19 cellular contexts compared by ENCODE assay signal in genomic region chr12:125222876-125223275, GRCh38. TPM values are rescaled to one million over a fixed set of nuclear protein-coding genes. Genes with fewer than 3 reads are reported as not detected.
"Had no signal": no experiment of that assay in that cellular context is flagged by ENCODE, and none has a peak within 500 bp of the region (broad histone marks: within the 10 kb centered on the region; RNA-seq: fewer than 3 reads in every experiment).

No MANE protein-coding gene starts in this region.

- H3K4me3 ChIP-seq: breast epithelium, esophagus muscularis mucosa, lung, spleen, suprapubic skin, upper lobe of left lung had no signal

- H3K4me3 Mint-ChIP-seq: activated CD8-positive, alpha-beta T cell treated with anti-CD3 and anti-CD28 coated beads, Interleukin-2, amount 10 ng/mL, durations not matched to agents 7 days and 5 days; naive thymus-derived CD4-positive, alpha-beta T cell had no signal

- ATAC-seq: activated CD8-positive, alpha-beta T cell treated with anti-CD3 and anti-CD28 coated beads, Interleukin-2, amount 10 ng/mL, durations not matched to agents 7 days and 5 days; left colon; naive thymus-derived CD4-positive, alpha-beta T cell; sciatic nerve had no signal

- H3K4me1 ChIP-seq: breast epithelium, esophagus muscularis mucosa, spleen, suprapubic skin, upper lobe of left lung had no signal

- H3K36me3 ChIP-seq: breast epithelium, esophagus muscularis mucosa, neutrophil, spleen, suprapubic skin, upper lobe of left lung had no signal

- H3K27ac Mint-ChIP-seq: activated CD8-positive, alpha-beta T cell treated with anti-CD3 and anti-CD28 coated beads, Interleukin-2, amount 10 ng/mL, durations not matched to agents 7 days and 5 days; naive thymus-derived CD4-positive, alpha-beta T cell had no signal

- H3K36me3 Mint-ChIP-seq: naive thymus-derived CD4-positive, alpha-beta T cell had no signal

- DNase-seq: activated CD4-positive, alpha-beta T cell treated with anti-CD3 and anti-CD28 coated beads for 48 hours; activated CD8-positive, alpha-beta memory T cell treated with anti-CD3 and anti-CD28 coated beads, Interleukin-2, amount 50 U/mL, for 48 hours; activated CD8-positive, alpha-beta T cell treated with anti-CD3 and anti-CD28 coated beads, Interleukin-2, amount 10 ng/mL, durations not matched to agents 7 days and 5 days; activated naive CD4-positive, alpha-beta T cell; aorta; foreskin fibroblast; left colon; naive thymus-derived CD4-positive, alpha-beta T cell; posterior cingulate gyrus; spleen; stimulated activated CD4-positive, alpha-beta T cell treated with anti-CD3 and anti-CD28 coated beads, Interleukin-1b, Interleukin-23, amount 100 ng/mL, for 48 hours; stimulated activated naive CD4-positive, alpha-beta T cell; upper lobe of left lung had no signal

- H3K27ac ChIP-seq: breast epithelium, esophagus muscularis mucosa, neutrophil, spleen, suprapubic skin, upper lobe of left lung had no signal

- H3K9me3 ChIP-seq: esophagus muscularis mucosa, neutrophil, suprapubic skin, upper lobe of left lung had no signal

- H3K27me3 ChIP-seq: upper lobe of left lung had no signal

RNA-seq across cellular contexts. Expression of gene TMEM132B, which starts 36.7 kb away (rescaled TPM):
- total RNA-seq: activated CD8-positive, alpha-beta T cell treated with anti-CD3 and anti-CD28 coated beads, Interleukin-2, amount 10 ng/mL, durations not matched to agents 7 days and 5 days; naive thymus-derived CD4-positive, alpha-beta T cell had no signal
